ENCODE assay signal across 19 cellular contexts in the genomic region with DNA sequence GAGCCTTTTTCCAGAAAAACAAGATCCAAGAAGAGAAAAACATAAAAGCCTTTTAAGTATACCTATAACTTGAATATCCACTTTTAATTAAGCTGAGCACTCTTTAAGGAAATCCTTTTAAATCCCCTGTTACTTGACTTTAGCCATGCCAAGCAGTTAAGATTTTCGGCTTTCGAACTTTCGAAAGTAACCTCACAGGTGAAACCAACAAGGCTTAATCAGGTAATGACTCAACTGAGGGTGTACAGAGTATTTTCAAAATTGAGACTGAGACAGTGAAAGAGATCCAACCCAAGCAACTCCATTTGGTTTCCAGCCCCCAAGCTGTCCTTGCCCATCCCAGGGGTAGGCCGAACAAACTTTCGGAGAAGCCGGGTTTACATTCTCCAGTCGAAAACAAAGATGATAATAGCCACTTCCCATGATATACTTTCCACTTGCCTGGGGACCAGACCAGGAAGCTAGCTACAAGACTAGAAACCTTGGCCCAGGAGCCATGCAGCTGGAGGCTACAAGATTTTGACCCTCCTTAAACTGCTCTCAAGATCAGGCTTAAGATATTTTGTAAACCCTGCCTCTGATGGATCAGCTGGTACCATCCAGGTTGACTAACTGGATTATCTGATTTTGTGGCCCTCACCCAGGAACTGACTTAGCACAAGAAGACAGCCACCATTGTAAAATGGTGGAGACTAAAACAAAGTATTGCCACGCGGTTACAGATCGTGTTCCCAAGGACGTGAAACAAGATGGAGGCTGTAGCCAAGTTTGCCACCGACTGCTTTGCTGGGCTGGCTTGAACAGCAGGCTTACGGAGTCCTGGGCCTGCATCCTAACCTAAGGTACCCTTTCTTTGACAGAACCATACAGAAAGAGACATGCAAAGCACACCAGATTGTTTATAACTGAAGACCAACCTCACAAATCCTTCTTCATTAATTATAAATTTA.
"Had no signal": no experiment of that assay in that cellular context is flagged by ENCODE, and none has a peak within 500 bp of the region (broad histone marks: within the 10 kb centered on the region; RNA-seq: fewer than 3 reads in every experiment).

No MANE protein-coding gene starts in this region.

- H3K27ac Mint-ChIP-seq: nephron; stimulated activated naive CD8-positive, alpha-beta T cell treated with anti-CD3 and anti-CD28 coated beads, Interleukin-15, amount 100 ng/mL, for 72 hours had no signal

- DNase-seq: activated CD4-positive, alpha-beta T cell treated with anti-CD3 and anti-CD28 coated beads for 48 hours; activated CD4-positive, CD25-positive, alpha-beta regulatory T cell; activated CD8-positive, alpha-beta memory T cell treated with anti-CD3 and anti-CD28 coated beads, Interleukin-2, amount 50 U/mL, for 4 hours; activated effector memory CD4-positive, alpha-beta T cell treated with Interleukin-2 at 50 U/mL for 16 hours; activated naive CD4-positive, alpha-beta T cell treated with anti-CD3 and anti-CD28 coated beads, Interleukin-2, amount 50 U/mL, for 16 hours; activated T-cell treated with anti-CD3 and anti-CD28 coated beads, Interleukin-2, amount 50 U/mL, for 4 hours; colonic mucosa; effector CD4-positive, alpha-beta T cell; foreskin fibroblast; nucleus accumbens; posterior cingulate gyrus; SK-N-SH; spleen; stimulated activated naive CD8-positive, alpha-beta T cell treated with anti-CD3 and anti-CD28 coated beads, Interleukin-15, amount 100 ng/mL, for 72 hours; transverse colon had no signal

- H3K4me3 ChIP-seq: ascending aorta, colonic mucosa, spleen, suprapubic skin, transverse colon had no signal

- H3K27ac ChIP-seq: ascending aorta, colonic mucosa, spleen, suprapubic skin, transverse colon had no signal

- H3K4me3 Mint-ChIP-seq: activated T-cell treated with anti-CD3 and anti-CD28 coated beads, Interleukin-2, amount 50 U/mL, for 4 hours; central memory CD8-positive, alpha-beta T cell; nephron; stimulated activated naive CD8-positive, alpha-beta T cell treated with anti-CD3 and anti-CD28 coated beads, Interleukin-15, amount 100 ng/mL, for 72 hours had no signal

- H3K36me3 ChIP-seq: colonic mucosa had no signal

- H3K27me3 Mint-ChIP-seq: central memory CD8-positive, alpha-beta T cell; stimulated activated naive CD8-positive, alpha-beta T cell treated with anti-CD3 and anti-CD28 coated beads, Interleukin-15, amount 100 ng/mL, for 72 hours had no signal

- H3K9me3 Mint-ChIP-seq: activated T-cell treated with anti-CD3 and anti-CD28 coated beads, Interleukin-2, amount 50 U/mL, for 4 hours; central memory CD8-positive, alpha-beta T cell; stimulated activated naive CD8-positive, alpha-beta T cell treated with anti-CD3 and anti-CD28 coated beads, Interleukin-15, amount 100 ng/mL, for 72 hours had no signal

- ATAC-seq: activated T-cell treated with anti-CD3 and anti-CD28 coated beads, Interleukin-2, amount 50 U/mL, for 4 hours; stimulated activated naive CD8-positive, alpha-beta T cell treated with anti-CD3 and anti-CD28 coated beads, Interleukin-15, amount 100 ng/mL, for 72 hours had no signal

- H3K27me3 ChIP-seq: ascending aorta, colonic mucosa, spleen, suprapubic skin, transverse colon had no signal

- H3K4me1 ChIP-seq: ascending aorta, colonic mucosa, suprapubic skin, transverse colon had no signal

- H3K9me3 ChIP-seq: ascending aorta, colonic mucosa, SK-N-SH, spleen, suprapubic skin, transverse colon had no signal

- H3K4me1 Mint-ChIP-seq: nephron had no signal
